Comparison of ENCODE assay signal across 13 cellular contexts in genomic region chr6:1136415-1136774, GRCh38.
A peak's percentile ranks its signal among the peaks of the same experiment; 100 is the strongest.
DNase-seq lines count a peak whose midpoint lies in the region; ATAC-seq, FAIRE-seq and TF ChIP-seq lines count a peak whose summit lies in the region.
"Had no signal": no experiment of that assay in that cellular context is flagged by ENCODE, and none has a peak within 500 bp of the region (broad histone marks: within the 10 kb centered on the region; RNA-seq: fewer than 3 reads in every experiment).

No MANE protein-coding gene starts in this region.

- peaks cover 0 to 11% (median 9%) of the 10 kb centered on the region in 4 donors for H3K4me1 ChIP-seq in liver (ENCODE audit: control insufficient read depth in 4 of 4, insufficient read depth in 4 of 4, low read length in 3 of 4)
- H3K4me1 ChIP-seq in HepG2 (ENCODE audit: insufficient read depth, low read length) = peaks cover 20% of the 10 kb centered on the region
- peaks cover 6% of the 10 kb centered on the region for H3K4me1 ChIP-seq in vagina

- H3K79me2 ChIP-seq in HepG2 (ENCODE audit: insufficient read depth, low read length) = no peaks in the 10 kb centered on the region

- H3K27ac ChIP-seq in liver (ENCODE audit: low read depth in 1 of 2, low read length in 2 of 2) = peak overlapping the region; percentile 67 to 72
- no peak overlapping the region for H3K27ac ChIP-seq in HepG2 (ENCODE audit: extremely low read length, insufficient read depth, low read length)
- H3K27ac ChIP-seq in caudate nucleus (ENCODE audit: low read depth, low read length) = no peak overlapping the region
- peak overlapping the region; percentile 5 for H3K27ac ChIP-seq in vagina

- H3K9me3 ChIP-seq in liver (ENCODE audit: control insufficient read depth in 4 of 4, low read length in 3 of 4) (no peaks in the 10 kb centered on the region), HepG2 (ENCODE audit: low read length) (peaks cover 6% of the 10 kb centered on the region), vagina (no peaks in the 10 kb centered on the region)

- no peak overlapping the region for H3K4me3 ChIP-seq in liver (ENCODE audit: low read depth in 1 of 3, low read length in 3 of 3)
- no peak overlapping the region for H3K4me3 ChIP-seq in HepG2 (replicated peaks in 1 of 3; ENCODE audit: insufficient read depth in 1 of 3, low read depth in 2 of 3, low read length in 3 of 3)
- H3K4me3 ChIP-seq in vagina = no peak overlapping the region

- ATAC-seq in HepG2 (no peak), HG02571 (IDR thresholded peaks at IDR 0.05; ENCODE audit: unreplicated experiment) (no peak)

- POLR2A ChIA-PET in HepG2 (lab: Yijun Ruan, JAX) = no interaction called here

- TF ChIP-seq CTCF in liver (IDR thresholded peaks at IDR 0.05; ENCODE audit: low read depth, low read length, missing input control) = no peak
- TF ChIP-seq CTCF in HepG2 (CRISPR knock-in tag; IDR thresholded peaks at IDR 0.05) = no peak
- no peak for TF ChIP-seq CTCF in vagina (IDR thresholded peaks at IDR 0.05)

- H3K9ac ChIP-seq in liver (ENCODE audit: low read depth in 1 of 2, low read length in 2 of 2) (no peak overlapping the region), HepG2 (ENCODE audit: insufficient read depth, low read depth, low read length) (no peak overlapping the region)

- FAIRE-seq in HepG2 (lab: Jason Lieb, UNC) = no peak
- FAIRE-seq: GM18507 had no signal

- TF ChIP-seq POLR2A in HepG2 (IDR thresholded peaks at IDR 0.05; ENCODE audit: insufficient read depth in 1 of 2, low read depth in 2 of 2, low read length in 2 of 2) = no peak
- no peak for TF ChIP-seq POLR2A in vagina (IDR thresholded peaks at IDR 0.05)

- TF ChIP-seq EP300 in HepG2 (IDR thresholded peaks at IDR 0.05; ENCODE audit: low read depth in 2 of 2, low read length in 2 of 2) (no peak), HepG2 (CRISPR knock-in tag; IDR thresholded peaks at IDR 0.05; ENCODE audit: borderline replicate concordance) (no peak)

- CTCF ChIA-PET in HepG2 (lab: Yijun Ruan, JAX; ENCODE audit: low intra/inter-chr PET ratio, low total read pairs) = no interaction called here

- no peaks in the 10 kb centered on the region for H3K27me3 ChIP-seq in liver (ENCODE audit: control insufficient read depth in 4 of 4, insufficient read depth in 4 of 4, low read length in 3 of 4)
- no peaks in the 10 kb centered on the region for H3K27me3 ChIP-seq in HepG2 (ENCODE audit: control insufficient read depth in 1 of 2, insufficient read depth in 2 of 2, low read length in 2 of 2)
- no peaks in the 10 kb centered on the region for H3K27me3 ChIP-seq in vagina

- H3K36me3 ChIP-seq in liver (ENCODE audit: control insufficient read depth in 4 of 4, insufficient read depth in 3 of 4, low read depth in 1 of 4, low read length in 3 of 4) = no peaks in the 10 kb centered on the region
- no peaks in the 10 kb centered on the region for H3K36me3 ChIP-seq in HepG2 (replicated peaks in 1 of 2; ENCODE audit: control insufficient read depth in 1 of 2, insufficient read depth in 2 of 2, low read length in 2 of 2)
- no peaks in the 10 kb centered on the region for H3K36me3 ChIP-seq in vagina

- no peak overlapping the region for H3K4me2 ChIP-seq in HepG2 (ENCODE audit: low read depth, low read length)

- H2AFZ ChIP-seq in HepG2 (ENCODE audit: low read length) = no peak overlapping the region

- no TSS peak for BruUV-seq in HepG2 (replicated peaks; lab: Mats Ljungman, UMichigan)

- intact Hi-C loops in HepG2 (cut with micrococcal nuclease; ENCODE audit: unreplicated experiment) (no loop called here), vagina (cut with DNase I) (no loop called here)

- TF ChIP-seq RAD21 in liver (IDR thresholded peaks at IDR 0.05) (peak in 1 of 2 donors; percentile 19), HepG2 (CRISPR knock-in tag; IDR thresholded peaks at IDR 0.05) (no peak)

- H4K20me1 ChIP-seq in HepG2 (ENCODE audit: insufficient read depth, low read length) = no peaks in the 10 kb centered on the region

- no peak for DNase-seq in HepG2 (ENCODE audit: low spot score)
- DNase-seq in caudate nucleus (lab: John Stamatoyannopoulos, UW) = peak in 33 of 61 donors; percentile 5 to 85 (median 23)
- peak; percentile 83 for DNase-seq in kidney tubule cell (ENCODE audit: low spot score)
- no peak for DNase-seq in vagina (ENCODE audit: extremely low spot score in 2 of 2)
- DNase-seq in activated naive CD4-positive, alpha-beta T cell treated with anti-CD3 and anti-CD28 coated beads, Interleukin-2, amount 50 U/mL, for 16 hours = no peak
- no peak for DNase-seq in activated CD4-positive, alpha-beta T cell treated with anti-CD3 and anti-CD28 coated beads, Interleukin-2, amount 50 U/mL, for 4 hours
- DNase-seq: activated T-cell treated with anti-CD3 and anti-CD28 coated beads, Interleukin-2, amount 50 U/mL, for 24 hours; AML-193; NCI-H187 treated with DMSO at 0.1 percent for 48 hours; stimulated activated CD4-positive, alpha-beta T cell treated with anti-CD3 and anti-CD28 coated beads, Interleukin-4, amount 100 ng/mL, for 24 hours had no signal

- 39% methylated on average over 10 of the region's 10 CpGs for WGBS in liver
- 91% methylated on average over 10 of the region's 10 CpGs for WGBS in HepG2 (ENCODE audit: low lambda C conversion rate)

- in situ Hi-C loops in HepG2 (cut with HindIII; ENCODE audit: extremely low pct_ligation_motif_present, low pct_unique_long_range_greater_than_20kb) = no loop called here

TF ChIP-seq in liver, 16 proteins besides CTCF, POLR2A, EP300 and RAD21 (continues in another document):
- TF ChIP-seq ZBTB33 (IDR thresholded peaks at IDR 0.05) = no peak
- no peak for TF ChIP-seq NR2F2 (IDR thresholded peaks at IDR 0.05)
- peak in 1 of 2 donors; percentile 58 for TF ChIP-seq HNF4A (conservative IDR thresholded peaks at IDR 0.05)
- no peak for TF ChIP-seq EGR1 (IDR thresholded peaks at IDR 0.05; ENCODE audit: low read depth in 2 of 2)

TF ChIP-seq in HepG2, 621 proteins besides CTCF, POLR2A, EP300 and RAD21 (continues in another document):
- TF ChIP-seq, protein P1, sequence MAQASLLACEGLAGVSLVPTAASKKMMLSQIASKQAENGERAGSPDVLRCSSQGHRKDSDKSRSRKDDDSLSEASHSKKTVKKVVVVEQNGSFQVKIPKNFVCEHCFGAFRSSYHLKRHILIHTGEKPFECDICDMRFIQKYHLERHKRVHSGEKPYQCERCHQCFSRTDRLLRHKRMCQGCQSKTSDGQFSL (CRISPR knock-in tag; IDR thresholded peaks at IDR 0.05) = no peak
- TF ChIP-seq HMGXB3 (CRISPR knock-in tag; IDR thresholded peaks at IDR 0.05; ENCODE audit: borderline replicate concordance) (no peak), ZNF530 (CRISPR knock-in tag; IDR thresholded peaks at IDR 0.05; ENCODE audit: low read depth) (no peak), HDAC6 (IDR thresholded peaks at IDR 0.05; ENCODE audit: low read depth, low read length) (no peak), IRF9 (CRISPR knock-in tag; IDR thresholded peaks at IDR 0.05; ENCODE audit: borderline replicate concordance) (no peak), AGO2 (optimal IDR thresholded peaks at IDR 0.05; ENCODE audit: low read depth, low read length) (no peak), POLR2AphosphoS5 (IDR thresholded peaks at IDR 0.05; ENCODE audit: low read depth, low read length) (no peak), RARG (CRISPR knock-in tag; IDR thresholded peaks at IDR 0.05; ENCODE audit: low read depth) (no peak), MEIS1 (CRISPR knock-in tag; IDR thresholded peaks at IDR 0.05; ENCODE audit: borderline replicate concordance) (no peak)
- TF ChIP-seq, protein P2, sequence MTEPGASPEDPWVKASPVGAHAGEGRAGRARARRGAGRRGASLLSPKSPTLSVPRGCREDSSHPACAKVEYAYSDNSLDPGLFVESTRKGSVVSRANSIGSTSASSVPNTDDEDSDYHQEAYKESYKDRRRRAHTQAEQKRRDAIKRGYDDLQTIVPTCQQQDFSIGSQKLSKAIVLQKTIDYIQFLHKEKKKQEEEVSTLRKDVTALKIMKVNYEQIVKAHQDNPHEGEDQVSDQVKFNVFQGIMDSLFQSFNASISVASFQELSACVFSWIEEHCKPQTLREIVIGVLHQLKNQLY (CRISPR knock-in tag; IDR thresholded peaks at IDR 0.05) = no peak

Comparison
In these comparisons a context has a peak if more than half of its experiments do, and no peak if none do; other contexts are left out.
1. H3K27ac ChIP-seq: peak in liver (2 of 2) and vagina (single experiment); none in HepG2 (single experiment) and caudate nucleus (single experiment).
2. DNase-seq: peak in caudate nucleus (33 of 61) and kidney tubule cell (single experiment); none in HepG2 (single experiment), vagina (0 of 2), activated naive CD4-positive, alpha-beta T cell treated with anti-CD3 and anti-CD28 coated beads, Interleukin-2, amount 50 U/mL, for 16 hours (single experiment) and activated CD4-positive, alpha-beta T cell treated with anti-CD3 and anti-CD28 coated beads, Interleukin-2, amount 50 U/mL, for 4 hours (0 of 2).